In genomic region chr1:185567006-185567405, GRCh38 we compare ENCODE assay signal across 8 cellular contexts.
DNase-seq lines count a peak whose midpoint lies in the region; ATAC-seq, FAIRE-seq and TF ChIP-seq lines count a peak whose summit lies in the region.

No MANE protein-coding gene starts in this region.

- no peak for FAIRE-seq in HepG2 (lab: Jason Lieb, UNC)

- no peaks in the 10 kb centered on the region for H4K20me1 ChIP-seq in HepG2 (ENCODE audit: insufficient read depth, low read length)
- no peaks in the 10 kb centered on the region for H4K20me1 ChIP-seq in Loucy (ENCODE audit: insufficient read depth, low read length, poor library complexity, severe bottlenecking)

- H3K9me3 ChIP-seq in liver (ENCODE audit: control insufficient read depth in 4 of 4, low read length in 3 of 4) (no peaks in the 10 kb centered on the region), HepG2 (ENCODE audit: low read length) (no peaks in the 10 kb centered on the region), Loucy (ENCODE audit: insufficient read depth, low read depth, low read length) (no peaks in the 10 kb centered on the region)

- intact Hi-C loops in HepG2 (cut with micrococcal nuclease; ENCODE audit: unreplicated experiment), result no loop called here

- CTCF ChIA-PET in HepG2 (lab: Yijun Ruan, JAX; ENCODE audit: low intra/inter-chr PET ratio, low total read pairs), result no interaction called here

- no peak overlapping the region for H3K27ac ChIP-seq in liver (ENCODE audit: low read depth in 1 of 2, low read length in 2 of 2)
- no peak overlapping the region for H3K27ac ChIP-seq in HepG2 (ENCODE audit: extremely low read length, insufficient read depth, low read length)
- no peak overlapping the region for H3K27ac ChIP-seq in epithelial cell of prostate

- H3K4me2 ChIP-seq in HepG2 (ENCODE audit: low read depth, low read length), result no peak overlapping the region
- H3K4me2 ChIP-seq in Loucy (ENCODE audit: low read depth, low read length, poor library complexity, severe bottlenecking), result peak overlapping the region; percentile 70

- no peak for ATAC-seq in HepG2

- DNase-seq in HepG2 (ENCODE audit: low spot score), result no peak
- peak in 4 of 5 donors; percentile 30 to 77 (median 51) for DNase-seq in T-helper 1 cell
- DNase-seq in epithelial cell of prostate (ENCODE audit: low read depth, low spot score), result peak; percentile 59
- peak; percentile 40 for DNase-seq in stromal cell of bone marrow (ENCODE audit: low read depth)
- no peak for DNase-seq in nucleus accumbens (lab: John Stamatoyannopoulos, UW)
- DNase-seq in medulla oblongata (ENCODE audit: extremely low spot score), result no peak

- no peak for TF ChIP-seq POLR2A in HepG2 (IDR thresholded peaks at IDR 0.05; ENCODE audit: insufficient read depth in 1 of 2, low read depth in 2 of 2, low read length in 2 of 2)

- H3K27me3 ChIP-seq in liver (ENCODE audit: control insufficient read depth in 4 of 4, insufficient read depth in 4 of 4, low read length in 3 of 4), result no peaks in the 10 kb centered on the region
- no peaks in the 10 kb centered on the region; a peak in 1 of 5 replicates for H3K27me3 ChIP-seq in HepG2 (ENCODE audit: control insufficient read depth in 1 of 2, insufficient read depth in 2 of 2, low read length in 2 of 2)
- no peaks in the 10 kb centered on the region for H3K27me3 ChIP-seq in Loucy (ENCODE audit: insufficient read depth, low read length, poor library complexity, severe bottlenecking)

- POLR2A ChIA-PET in HepG2 (lab: Yijun Ruan, JAX), result no interaction called here

- H3F3A ChIP-seq in Loucy (ENCODE audit: low read depth), result no peaks in the 10 kb centered on the region

- 41% methylated on average over 4 of the region's 4 CpGs for WGBS in liver
- WGBS in HepG2 (ENCODE audit: low lambda C conversion rate), result 23% methylated on average over 4 of the region's 4 CpGs

- H3K9me2 ChIP-seq in Loucy (replicated peaks; ENCODE audit: low read depth, low read length), result no peaks in the 10 kb centered on the region

- BruUV-seq in HepG2 (replicated peaks; lab: Mats Ljungman, UMichigan), result no TSS peak

- TF ChIP-seq RAD21 in liver (IDR thresholded peaks at IDR 0.05) (no peak), HepG2 (CRISPR knock-in tag; IDR thresholded peaks at IDR 0.05) (no peak)

- H2AFZ ChIP-seq in HepG2 (ENCODE audit: low read length), result no peak overlapping the region
- H2AFZ ChIP-seq in Loucy (ENCODE audit: low read length), result no peak overlapping the region

- TF ChIP-seq EP300 in HepG2 (IDR thresholded peaks at IDR 0.05; ENCODE audit: low read depth in 2 of 2, low read length in 2 of 2), result no peak
- no peak for TF ChIP-seq EP300 in HepG2 (CRISPR knock-in tag; IDR thresholded peaks at IDR 0.05; ENCODE audit: borderline replicate concordance)

- peaks cover 0 to 5% (median under 1%) of the 10 kb centered on the region in 4 donors for H3K4me1 ChIP-seq in liver (ENCODE audit: control insufficient read depth in 4 of 4, insufficient read depth in 4 of 4, low read length in 3 of 4)
- H3K4me1 ChIP-seq in HepG2 (ENCODE audit: insufficient read depth, low read length), result no peaks in the 10 kb centered on the region
- H3K4me1 ChIP-seq in Loucy (ENCODE audit: insufficient read depth, low read length, poor library complexity, severe bottlenecking), result peaks cover 62% of the 10 kb centered on the region

- H3K36me3 ChIP-seq in liver (ENCODE audit: control insufficient read depth in 4 of 4, insufficient read depth in 3 of 4, low read depth in 1 of 4, low read length in 3 of 4) (no peaks in the 10 kb centered on the region), HepG2 (replicated peaks in 1 of 2; ENCODE audit: control insufficient read depth in 1 of 2, insufficient read depth in 2 of 2, low read length in 2 of 2) (no peaks in the 10 kb centered on the region), Loucy (ENCODE audit: insufficient read depth, low read length) (no peaks in the 10 kb centered on the region)

- TF ChIP-seq CTCF in liver (IDR thresholded peaks at IDR 0.05; ENCODE audit: low read depth, low read length, missing input control) (no peak), HepG2 (CRISPR knock-in tag; IDR thresholded peaks at IDR 0.05) (no peak), Loucy (conservative IDR thresholded peaks at IDR 0.05; ENCODE audit: low read length) (no peak)

- H3K79me2 ChIP-seq in HepG2 (ENCODE audit: insufficient read depth, low read length) (no peaks in the 10 kb centered on the region), Loucy (ENCODE audit: insufficient read depth, low read length) (no peaks in the 10 kb centered on the region)

- H3K4me3 ChIP-seq in liver (ENCODE audit: low read depth in 1 of 3, low read length in 3 of 3) (no peak overlapping the region), HepG2 (replicated peaks in 1 of 3; ENCODE audit: insufficient read depth in 1 of 3, low read depth in 2 of 3, low read length in 3 of 3) (no peak overlapping the region), Loucy (ENCODE audit: low read length, poor library complexity, severe bottlenecking) (peak overlapping the region; percentile 57)

- in situ Hi-C loops in HepG2 (cut with HindIII; ENCODE audit: extremely low pct_ligation_motif_present, low pct_unique_long_range_greater_than_20kb), result no loop called here

- H3K9ac ChIP-seq in liver (ENCODE audit: low read depth in 1 of 2, low read length in 2 of 2), result no peak overlapping the region
- no peak overlapping the region for H3K9ac ChIP-seq in HepG2 (ENCODE audit: insufficient read depth, low read depth, low read length)
- H3K9ac ChIP-seq in Loucy (ENCODE audit: low read depth, low read length, poor library complexity, severe bottlenecking), result peak overlapping the region; percentile 27

TF ChIP-seq in liver, 16 proteins besides CTCF, POLR2A, EP300 and RAD21:
- TF ChIP-seq JUND (IDR thresholded peaks at IDR 0.05), result no peak
- TF ChIP-seq ATF3 (IDR thresholded peaks at IDR 0.05), result no peak
- TF ChIP-seq YY1 (IDR thresholded peaks at IDR 0.05), result peak; percentile 47
- no peak for TF ChIP-seq FOXA1 (IDR thresholded peaks at IDR 0.05)
- TF ChIP-seq GABPA (IDR thresholded peaks at IDR 0.05 in 1 of 2, conservative IDR thresholded peaks at IDR 0.05 in 1 of 2), result no peak
- TF ChIP-seq HNF4G (IDR thresholded peaks at IDR 0.05), result no peak

TF ChIP-seq in HepG2, 621 proteins besides CTCF, POLR2A, EP300 and RAD21:
- no peak for TF ChIP-seq HOMEZ (CRISPR knock-in tag; IDR thresholded peaks at IDR 0.05; ENCODE audit: low read depth)
- no peak for TF ChIP-seq MAZ (IDR thresholded peaks at IDR 0.05; ENCODE audit: borderline replicate concordance, low read depth, low read length)
- no peak for TF ChIP-seq MAZ (CRISPR knock-in tag; IDR thresholded peaks at IDR 0.05; ENCODE audit: low read depth)
- TF ChIP-seq TSC22D2 (CRISPR knock-in tag; IDR thresholded peaks at IDR 0.05; ENCODE audit: borderline replicate concordance), result no peak
- TF ChIP-seq TERF1 (CRISPR knock-in tag; IDR thresholded peaks at IDR 0.05), result no peak
- no peak for TF ChIP-seq MTA3 (CRISPR knock-in tag; IDR thresholded peaks at IDR 0.05)

Comparison
In these comparisons a context has a peak if more than half of its experiments do, and no peak if none do; other contexts are left out.
1. DNase-seq: peak in T-helper 1 cell (4 of 5), epithelial cell of prostate (single experiment) and stromal cell of bone marrow (single experiment); none in HepG2 (single experiment), nucleus accumbens (0 of 56) and medulla oblongata (single experiment).